ENCODE assay signal across 1 cellular context in genomic region chr1:228190778-228191177, GRCh38.
TF ChIP-seq lines count a peak whose summit lies in the region.

No MANE protein-coding gene starts in this region.

TF ChIP-seq in K562, 482 proteins besides CTCF, POLR2A, EP300 and RAD21:
- TF ChIP-seq RBM25 (IDR thresholded peaks at IDR 0.05; ENCODE audit: low read depth, low read length, severe bottlenecking) (peak; percentile 30), KDM1A (IDR thresholded peaks at IDR 0.05) (peak in 1 of 2 experiments; percentile 32; a peak in 1 of 4 replicates), NKRF (IDR thresholded peaks at IDR 0.05; ENCODE audit: borderline replicate concordance) (no peak), BCOR (IDR thresholded peaks at IDR 0.05) (peak; percentile 35; the same call in 1 of the 2 replicates), HDAC3 (IDR thresholded peaks at IDR 0.05; ENCODE audit: borderline replicate concordance, partially characterized antibody) (no peak), ZNF644 (tag; IDR thresholded peaks at IDR 0.05; ENCODE audit: low read depth) (no peak), IRF1 (CRISPR knock-in tag; IDR thresholded peaks at IDR 0.05; ENCODE audit: borderline replicate concordance) (no peak), NFIC (IDR thresholded peaks at IDR 0.05) (no peak), MEF2A (IDR thresholded peaks at IDR 0.05; ENCODE audit: control insufficient read depth, low read depth, low read length) (no peak), KAT7 (CRISPR knock-in tag; IDR thresholded peaks at IDR 0.05; ENCODE audit: borderline replicate concordance) (no peak), MTA3 (IDR thresholded peaks at IDR 0.05; ENCODE audit: borderline replicate concordance) (no peak), ZNF146 (CRISPR knock-in tag; IDR thresholded peaks at IDR 0.05; ENCODE audit: unreplicated experiment) (peak; percentile 94)
TF ChIP-seq in K562: peak in this region for 4.
